In the genomic region with DNA sequence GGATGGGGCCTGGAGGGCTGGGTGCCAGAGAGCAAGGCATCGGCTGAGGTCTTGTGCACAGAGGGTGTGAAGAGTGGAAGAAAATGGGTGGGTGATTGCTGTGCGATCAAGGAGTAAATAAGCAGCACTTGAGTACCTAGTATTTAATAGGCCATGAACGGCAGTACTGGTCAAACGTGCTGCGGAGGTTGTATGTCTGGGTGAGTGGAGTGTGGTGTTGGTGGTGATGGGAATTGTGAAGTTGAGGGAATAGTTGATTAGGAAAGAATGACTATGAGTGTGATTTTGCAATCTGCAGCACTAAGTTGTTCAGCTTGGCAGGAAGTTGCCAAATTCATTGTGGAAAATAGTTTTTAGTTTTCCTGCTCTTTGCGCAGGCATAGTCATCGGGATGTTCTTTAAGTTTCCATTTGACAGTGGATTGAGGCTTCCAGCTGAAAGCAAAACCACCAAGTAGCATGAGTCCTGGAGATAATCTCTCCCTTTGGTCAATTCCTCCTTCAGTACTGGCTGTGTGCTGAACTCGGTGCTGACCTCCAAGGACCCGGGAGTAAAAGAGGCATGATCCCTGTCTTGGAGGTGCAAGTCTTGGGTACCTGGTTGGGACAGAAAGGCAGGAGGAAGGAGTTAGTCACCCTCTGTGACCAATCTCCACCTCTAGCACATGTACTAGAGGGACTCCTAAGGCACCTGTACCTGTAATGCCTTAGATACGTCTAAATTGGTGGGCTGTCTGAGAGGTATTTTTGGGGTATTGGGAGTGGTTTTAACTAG, we compare ENCODE assay signal across 1 cellular context.
A peak's percentile ranks its signal among the peaks of the same experiment; 100 is the strongest.
TF ChIP-seq lines count a peak whose summit lies in the region.

No MANE protein-coding gene starts in this region.

TF ChIP-seq in HepG2, 621 proteins besides CTCF, POLR2A, EP300 and RAD21 (continued from another document):
- TF ChIP-seq, protein P1, sequence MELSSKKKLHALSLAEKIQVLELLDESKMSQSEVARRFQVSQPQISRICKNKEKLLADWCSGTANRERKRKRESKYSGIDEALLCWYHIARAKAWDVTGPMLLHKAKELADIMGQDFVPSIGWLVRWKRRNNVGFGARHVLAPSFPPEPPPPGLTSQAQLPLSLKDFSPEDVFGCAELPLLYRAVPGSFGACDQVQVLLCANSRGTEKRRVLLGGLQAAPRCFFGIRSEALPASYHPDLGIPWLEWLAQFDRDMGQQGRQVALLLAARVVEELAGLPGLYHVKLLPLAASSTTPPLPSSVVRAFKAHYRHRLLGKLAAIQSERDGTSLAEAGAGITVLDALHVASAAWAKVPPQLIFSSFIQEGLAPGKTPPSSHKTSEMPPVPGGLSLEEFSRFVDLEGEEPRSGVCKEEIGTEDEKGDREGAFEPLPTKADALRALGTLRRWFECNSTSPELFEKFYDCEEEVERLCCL (CRISPR knock-in tag; IDR thresholded peaks at IDR 0.05; ENCODE audit: borderline replicate concordance), result no peak
- TF ChIP-seq TSC22D2 (CRISPR knock-in tag; IDR thresholded peaks at IDR 0.05; ENCODE audit: borderline replicate concordance) (no peak), NR2F1 (CRISPR knock-in tag; IDR thresholded peaks at IDR 0.05) (no peak), HMG20B (CRISPR knock-in tag; conservative IDR thresholded peaks at IDR 0.05) (no peak), CEBPG (CRISPR knock-in tag; IDR thresholded peaks at IDR 0.05) (peak; percentile 32; the same call in 1 of the 2 replicates), ZNF329 (CRISPR knock-in tag; IDR thresholded peaks at IDR 0.05; ENCODE audit: low read depth) (no peak), ZNF747 (CRISPR knock-in tag; IDR thresholded peaks at IDR 0.05; ENCODE audit: borderline replicate concordance) (no peak), SOX5 (CRISPR knock-in tag; IDR thresholded peaks at IDR 0.05; ENCODE audit: borderline replicate concordance) (0 out of 2 replicates have a peak, but pooled peaks have one; percentile 10), BCL6 (CRISPR knock-in tag; IDR thresholded peaks at IDR 0.05) (0 out of 2 replicates have a peak, but pooled peaks have one; percentile 22), SMAD1 (CRISPR knock-in tag; IDR thresholded peaks at IDR 0.05; ENCODE audit: borderline replicate concordance, low read depth) (no peak), WIZ (CRISPR knock-in tag; IDR thresholded peaks at IDR 0.05) (0 out of 2 replicates have a peak, but pooled peaks have one; percentile 23), NBN (conservative IDR thresholded peaks at IDR 0.05) (no peak), FOXC1 (CRISPR knock-in tag; IDR thresholded peaks at IDR 0.05; ENCODE audit: borderline replicate concordance) (no peak), ATAD3A (CRISPR knock-in tag; IDR thresholded peaks at IDR 0.05) (no peak), THYN1 (CRISPR knock-in tag; IDR thresholded peaks at IDR 0.05; ENCODE audit: borderline replicate concordance, low read depth) (no peak), PAX8 (CRISPR knock-in tag; IDR thresholded peaks at IDR 0.05; ENCODE audit: borderline replicate concordance) (no peak), SIX4 (CRISPR knock-in tag; IDR thresholded peaks at IDR 0.05) (no peak), ZNF703 (CRISPR knock-in tag; IDR thresholded peaks at IDR 0.05; ENCODE audit: borderline replicate concordance) (0 out of 2 replicates have a peak, but pooled peaks have one; percentile 48), XRCC5 (optimal IDR thresholded peaks at IDR 0.05; ENCODE audit: low read length) (no peak), SOX6 (IDR thresholded peaks at IDR 0.05) (no peak), SOX6 (CRISPR knock-in tag; IDR thresholded peaks at IDR 0.05) (no peak), U2AF1 (optimal IDR thresholded peaks at IDR 0.05; ENCODE audit: low read depth, low read length) (no peak), HNRNPUL1 (IDR thresholded peaks at IDR 0.05; ENCODE audit: low read depth, low read length) (no peak), ZNF441 (CRISPR knock-in tag; IDR thresholded peaks at IDR 0.05; ENCODE audit: borderline replicate concordance) (no peak), MTF1 (CRISPR knock-in tag; IDR thresholded peaks at IDR 0.05) (no peak), FLYWCH1 (CRISPR knock-in tag; IDR thresholded peaks at IDR 0.05) (no peak), STAG1 (CRISPR knock-in tag; IDR thresholded peaks at IDR 0.05) (no peak), ZNF138 (CRISPR knock-in tag; IDR thresholded peaks at IDR 0.05; ENCODE audit: low read depth) (no peak), JUN (CRISPR knock-in tag; IDR thresholded peaks at IDR 0.05) (no peak), ZC3H4 (CRISPR knock-in tag; IDR thresholded peaks at IDR 0.05; ENCODE audit: borderline replicate concordance) (no peak), REL (CRISPR knock-in tag; conservative IDR thresholded peaks at IDR 0.05) (no peak), GFI1 (CRISPR knock-in tag; IDR thresholded peaks at IDR 0.05; ENCODE audit: borderline replicate concordance) (no peak), ZNF121 (CRISPR knock-in tag; IDR thresholded peaks at IDR 0.05) (no peak), ZSCAN20 (CRISPR knock-in tag; IDR thresholded peaks at IDR 0.05; ENCODE audit: borderline replicate concordance) (no peak), ZNF451 (CRISPR knock-in tag; IDR thresholded peaks at IDR 0.05) (no peak), MTA1 (CRISPR knock-in tag; IDR thresholded peaks at IDR 0.05; ENCODE audit: borderline replicate concordance) (no peak), SKI (IDR thresholded peaks at IDR 0.05; ENCODE audit: partially characterized antibody) (no peak), GZF1 (CRISPR knock-in tag; IDR thresholded peaks at IDR 0.05) (no peak), HOXD1 (CRISPR knock-in tag; IDR thresholded peaks at IDR 0.05) (no peak), ZNF33A (CRISPR knock-in tag; IDR thresholded peaks at IDR 0.05; ENCODE audit: borderline replicate concordance) (no peak)
- TF ChIP-seq, protein P2, sequence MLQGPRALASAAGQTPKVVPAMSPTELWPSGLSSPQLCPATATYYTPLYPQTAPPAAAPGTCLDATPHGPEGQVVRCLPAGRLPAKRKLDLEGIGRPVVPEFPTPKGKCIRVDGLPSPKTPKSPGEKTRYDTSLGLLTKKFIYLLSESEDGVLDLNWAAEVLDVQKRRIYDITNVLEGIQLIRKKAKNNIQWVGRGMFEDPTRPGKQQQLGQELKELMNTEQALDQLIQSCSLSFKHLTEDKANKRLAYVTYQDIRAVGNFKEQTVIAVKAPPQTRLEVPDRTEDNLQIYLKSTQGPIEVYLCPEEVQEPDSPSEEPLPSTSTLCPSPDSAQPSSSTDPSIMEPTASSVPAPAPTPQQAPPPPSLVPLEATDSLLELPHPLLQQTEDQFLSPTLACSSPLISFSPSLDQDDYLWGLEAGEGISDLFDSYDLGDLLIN (CRISPR knock-in tag; IDR thresholded peaks at IDR 0.05; ENCODE audit: borderline replicate concordance), result no peak
- TF ChIP-seq, protein P3, sequence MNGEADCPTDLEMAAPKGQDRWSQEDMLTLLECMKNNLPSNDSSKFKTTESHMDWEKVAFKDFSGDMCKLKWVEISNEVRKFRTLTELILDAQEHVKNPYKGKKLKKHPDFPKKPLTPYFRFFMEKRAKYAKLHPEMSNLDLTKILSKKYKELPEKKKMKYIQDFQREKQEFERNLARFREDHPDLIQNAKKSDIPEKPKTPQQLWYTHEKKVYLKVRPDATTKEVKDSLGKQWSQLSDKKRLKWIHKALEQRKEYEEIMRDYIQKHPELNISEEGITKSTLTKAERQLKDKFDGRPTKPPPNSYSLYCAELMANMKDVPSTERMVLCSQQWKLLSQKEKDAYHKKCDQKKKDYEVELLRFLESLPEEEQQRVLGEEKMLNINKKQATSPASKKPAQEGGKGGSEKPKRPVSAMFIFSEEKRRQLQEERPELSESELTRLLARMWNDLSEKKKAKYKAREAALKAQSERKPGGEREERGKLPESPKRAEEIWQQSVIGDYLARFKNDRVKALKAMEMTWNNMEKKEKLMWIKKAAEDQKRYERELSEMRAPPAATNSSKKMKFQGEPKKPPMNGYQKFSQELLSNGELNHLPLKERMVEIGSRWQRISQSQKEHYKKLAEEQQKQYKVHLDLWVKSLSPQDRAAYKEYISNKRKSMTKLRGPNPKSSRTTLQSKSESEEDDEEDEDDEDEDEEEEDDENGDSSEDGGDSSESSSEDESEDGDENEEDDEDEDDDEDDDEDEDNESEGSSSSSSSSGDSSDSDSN (CRISPR knock-in tag; IDR thresholded peaks at IDR 0.05), result no peak
- TF ChIP-seq, protein P4, sequence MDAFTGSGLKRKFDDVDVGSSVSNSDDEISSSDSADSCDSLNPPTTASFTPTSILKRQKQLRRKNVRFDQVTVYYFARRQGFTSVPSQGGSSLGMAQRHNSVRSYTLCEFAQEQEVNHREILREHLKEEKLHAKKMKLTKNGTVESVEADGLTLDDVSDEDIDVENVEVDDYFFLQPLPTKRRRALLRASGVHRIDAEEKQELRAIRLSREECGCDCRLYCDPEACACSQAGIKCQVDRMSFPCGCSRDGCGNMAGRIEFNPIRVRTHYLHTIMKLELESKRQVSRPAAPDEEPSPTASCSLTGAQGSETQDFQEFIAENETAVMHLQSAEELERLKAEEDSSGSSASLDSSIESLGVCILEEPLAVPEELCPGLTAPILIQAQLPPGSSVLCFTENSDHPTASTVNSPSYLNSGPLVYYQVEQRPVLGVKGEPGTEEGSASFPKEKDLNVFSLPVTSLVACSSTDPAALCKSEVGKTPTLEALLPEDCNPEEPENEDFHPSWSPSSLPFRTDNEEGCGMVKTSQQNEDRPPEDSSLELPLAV (CRISPR knock-in tag; conservative IDR thresholded peaks at IDR 0.05; ENCODE audit: low read depth), result no peak
- TF ChIP-seq, protein P5, sequence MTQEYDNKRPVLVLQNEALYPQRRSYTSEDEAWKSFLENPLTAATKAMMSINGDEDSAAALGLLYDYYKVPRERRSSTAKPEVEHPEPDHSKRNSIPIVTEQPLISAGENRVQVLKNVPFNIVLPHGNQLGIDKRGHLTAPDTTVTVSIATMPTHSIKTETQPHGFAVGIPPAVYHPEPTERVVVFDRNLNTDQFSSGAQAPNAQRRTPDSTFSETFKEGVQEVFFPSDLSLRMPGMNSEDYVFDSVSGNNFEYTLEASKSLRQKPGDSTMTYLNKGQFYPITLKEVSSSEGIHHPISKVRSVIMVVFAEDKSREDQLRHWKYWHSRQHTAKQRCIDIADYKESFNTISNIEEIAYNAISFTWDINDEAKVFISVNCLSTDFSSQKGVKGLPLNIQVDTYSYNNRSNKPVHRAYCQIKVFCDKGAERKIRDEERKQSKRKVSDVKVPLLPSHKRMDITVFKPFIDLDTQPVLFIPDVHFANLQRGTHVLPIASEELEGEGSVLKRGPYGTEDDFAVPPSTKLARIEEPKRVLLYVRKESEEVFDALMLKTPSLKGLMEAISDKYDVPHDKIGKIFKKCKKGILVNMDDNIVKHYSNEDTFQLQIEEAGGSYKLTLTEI (CRISPR knock-in tag; conservative IDR thresholded peaks at IDR 0.05), result no peak
- TF ChIP-seq, protein P6, sequence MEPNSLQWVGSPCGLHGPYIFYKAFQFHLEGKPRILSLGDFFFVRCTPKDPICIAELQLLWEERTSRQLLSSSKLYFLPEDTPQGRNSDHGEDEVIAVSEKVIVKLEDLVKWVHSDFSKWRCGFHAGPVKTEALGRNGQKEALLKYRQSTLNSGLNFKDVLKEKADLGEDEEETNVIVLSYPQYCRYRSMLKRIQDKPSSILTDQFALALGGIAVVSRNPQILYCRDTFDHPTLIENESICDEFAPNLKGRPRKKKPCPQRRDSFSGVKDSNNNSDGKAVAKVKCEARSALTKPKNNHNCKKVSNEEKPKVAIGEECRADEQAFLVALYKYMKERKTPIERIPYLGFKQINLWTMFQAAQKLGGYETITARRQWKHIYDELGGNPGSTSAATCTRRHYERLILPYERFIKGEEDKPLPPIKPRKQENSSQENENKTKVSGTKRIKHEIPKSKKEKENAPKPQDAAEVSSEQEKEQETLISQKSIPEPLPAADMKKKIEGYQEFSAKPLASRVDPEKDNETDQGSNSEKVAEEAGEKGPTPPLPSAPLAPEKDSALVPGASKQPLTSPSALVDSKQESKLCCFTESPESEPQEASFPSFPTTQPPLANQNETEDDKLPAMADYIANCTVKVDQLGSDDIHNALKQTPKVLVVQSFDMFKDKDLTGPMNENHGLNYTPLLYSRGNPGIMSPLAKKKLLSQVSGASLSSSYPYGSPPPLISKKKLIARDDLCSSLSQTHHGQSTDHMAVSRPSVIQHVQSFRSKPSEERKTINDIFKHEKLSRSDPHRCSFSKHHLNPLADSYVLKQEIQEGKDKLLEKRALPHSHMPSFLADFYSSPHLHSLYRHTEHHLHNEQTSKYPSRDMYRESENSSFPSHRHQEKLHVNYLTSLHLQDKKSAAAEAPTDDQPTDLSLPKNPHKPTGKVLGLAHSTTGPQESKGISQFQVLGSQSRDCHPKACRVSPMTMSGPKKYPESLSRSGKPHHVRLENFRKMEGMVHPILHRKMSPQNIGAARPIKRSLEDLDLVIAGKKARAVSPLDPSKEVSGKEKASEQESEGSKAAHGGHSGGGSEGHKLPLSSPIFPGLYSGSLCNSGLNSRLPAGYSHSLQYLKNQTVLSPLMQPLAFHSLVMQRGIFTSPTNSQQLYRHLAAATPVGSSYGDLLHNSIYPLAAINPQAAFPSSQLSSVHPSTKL (CRISPR knock-in tag; IDR thresholded peaks at IDR 0.05), result 0 out of 2 replicates have a peak, but pooled peaks have one; percentile 21
- TF ChIP-seq, protein P7, sequence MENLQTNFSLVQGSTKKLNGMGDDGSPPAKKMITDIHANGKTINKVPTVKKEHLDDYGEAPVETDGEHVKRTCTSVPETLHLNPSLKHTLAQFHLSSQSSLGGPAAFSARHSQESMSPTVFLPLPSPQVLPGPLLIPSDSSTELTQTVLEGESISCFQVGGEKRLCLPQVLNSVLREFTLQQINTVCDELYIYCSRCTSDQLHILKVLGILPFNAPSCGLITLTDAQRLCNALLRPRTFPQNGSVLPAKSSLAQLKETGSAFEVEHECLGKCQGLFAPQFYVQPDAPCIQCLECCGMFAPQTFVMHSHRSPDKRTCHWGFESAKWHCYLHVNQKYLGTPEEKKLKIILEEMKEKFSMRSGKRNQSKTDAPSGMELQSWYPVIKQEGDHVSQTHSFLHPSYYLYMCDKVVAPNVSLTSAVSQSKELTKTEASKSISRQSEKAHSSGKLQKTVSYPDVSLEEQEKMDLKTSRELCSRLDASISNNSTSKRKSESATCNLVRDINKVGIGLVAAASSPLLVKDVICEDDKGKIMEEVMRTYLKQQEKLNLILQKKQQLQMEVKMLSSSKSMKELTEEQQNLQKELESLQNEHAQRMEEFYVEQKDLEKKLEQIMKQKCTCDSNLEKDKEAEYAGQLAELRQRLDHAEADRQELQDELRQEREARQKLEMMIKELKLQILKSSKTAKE (CRISPR knock-in tag; IDR thresholded peaks at IDR 0.05; ENCODE audit: borderline replicate concordance), result no peak
- TF ChIP-seq, protein P8, sequence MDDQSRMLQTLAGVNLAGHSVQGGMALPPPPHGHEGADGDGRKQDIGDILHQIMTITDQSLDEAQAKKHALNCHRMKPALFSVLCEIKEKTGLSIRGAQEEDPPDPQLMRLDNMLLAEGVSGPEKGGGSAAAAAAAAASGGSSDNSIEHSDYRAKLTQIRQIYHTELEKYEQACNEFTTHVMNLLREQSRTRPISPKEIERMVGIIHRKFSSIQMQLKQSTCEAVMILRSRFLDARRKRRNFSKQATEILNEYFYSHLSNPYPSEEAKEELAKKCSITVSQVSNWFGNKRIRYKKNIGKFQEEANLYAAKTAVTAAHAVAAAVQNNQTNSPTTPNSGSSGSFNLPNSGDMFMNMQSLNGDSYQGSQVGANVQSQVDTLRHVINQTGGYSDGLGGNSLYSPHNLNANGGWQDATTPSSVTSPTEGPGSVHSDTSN (CRISPR knock-in tag; IDR thresholded peaks at IDR 0.05; ENCODE audit: borderline replicate concordance), result no peak
